ENCODE assay signal across 17 cellular contexts in genomic region chr11:60528934-60529333, GRCh38. TPM values are rescaled to one million over a fixed set of nuclear protein-coding genes. Genes with fewer than 3 reads are reported as not detected.
DNase-seq lines count a peak whose midpoint lies in the region; ATAC-seq and TF ChIP-seq lines count a peak whose summit lies in the region.
"Had no signal": no experiment of that assay in that cellular context is flagged by ENCODE, and none has a peak within 500 bp of the region (broad histone marks: within the 10 kb centered on the region; RNA-seq: fewer than 3 reads in every experiment).

No MANE protein-coding gene starts in this region.

- H3K36me3 ChIP-seq in mesendoderm (ENCODE audit: control insufficient read depth, insufficient read depth, low read length), result no peaks in the 10 kb centered on the region
- H3K36me3 ChIP-seq: gastrocnemius medialis had no signal

- DNase-seq in NB4 (ENCODE audit: low read depth), result peak; percentile 62
- peak; percentile 23 for DNase-seq in mesendoderm
- no peak for DNase-seq in NCI-H1417 (lab: John Stamatoyannopoulos, UW)
- no peak for DNase-seq in DMS79 treated with DMSO at 0.1 percent for 48 hours (lab: John Stamatoyannopoulos, UW)
- DNase-seq in D341Med (ENCODE audit: low spot score), result no peak
- no peak for DNase-seq in NCI-H345 (lab: John Stamatoyannopoulos, UW)
- DNase-seq: COR-L47; dorsolateral prefrontal cortex; gastrocnemius medialis; left cardiac atrium; NCI-H446 treated with DMSO at 0.1 percent for 48 hours; occipital lobe; stimulated activated CD4-positive, alpha-beta T cell treated with anti-CD3 and anti-CD28 coated beads, Interleukin-2, amount 100 ng/mL, for 24 hours had no signal

- H3K79me1 ChIP-seq in mesendoderm (ENCODE audit: low read length), result no peaks in the 10 kb centered on the region

- no peak for TF ChIP-seq CTCF in NB4 (IDR thresholded peaks at IDR 0.05; ENCODE audit: low read depth, low read length)

- no peak overlapping the region for H2BK5ac ChIP-seq in mesendoderm (ENCODE audit: low read length)

- ATAC-seq in GM18858 (IDR thresholded peaks at IDR 0.05; ENCODE audit: unreplicated experiment) (peak; percentile 91), HG02759 (IDR thresholded peaks at IDR 0.05; ENCODE audit: unreplicated experiment) (peak; percentile 67)
- ATAC-seq: gastrocnemius medialis, left cardiac atrium, SK-N-SH treated with all-trans-retinoic acid at 6 μM for 48 hours had no signal

- H3K9ac ChIP-seq in mesendoderm (ENCODE audit: low read length), result no peak overlapping the region

- H3K18ac ChIP-seq in mesendoderm (ENCODE audit: low read length), result no peak overlapping the region

- no CpG with 5 or more reads among the region's 1 CpG for WGBS in mesendoderm (ENCODE audit: extremely low coverage, insufficient coverage, low lambda C conversion rate)

- H4K5ac ChIP-seq in mesendoderm (ENCODE audit: low read length), result no peak overlapping the region

- no peak for TF ChIP-seq POLR2A in NB4 (IDR thresholded peaks at IDR 0.05; ENCODE audit: extremely low read depth, insufficient read length)

- no peak overlapping the region for H2AK5ac ChIP-seq in mesendoderm (ENCODE audit: low read length)

- H2BK120ac ChIP-seq in mesendoderm (ENCODE audit: low read depth, low read length), result no peak overlapping the region

- no peaks in the 10 kb centered on the region for H3K4me1 ChIP-seq in mesendoderm (ENCODE audit: control insufficient read depth, low read depth, low read length)
- H3K4me1 ChIP-seq: gastrocnemius medialis had no signal

- no peak overlapping the region for H3K23ac ChIP-seq in mesendoderm (ENCODE audit: low read length)

- H3K4me3 ChIP-seq in NB4 (ENCODE audit: low read depth, low read length) (no peak overlapping the region), mesendoderm (ENCODE audit: low read length) (no peak overlapping the region)
- H3K4me3 ChIP-seq: dorsolateral prefrontal cortex, gastrocnemius medialis had no signal

- no peak overlapping the region for H3K56ac ChIP-seq in mesendoderm (ENCODE audit: low read length)

- H4K8ac ChIP-seq in mesendoderm (ENCODE audit: low read depth, low read length), result no peak overlapping the region

- no peak overlapping the region for H3K4ac ChIP-seq in mesendoderm (ENCODE audit: low read depth, low read length)

- H3K27me3 ChIP-seq in mesendoderm (ENCODE audit: insufficient read depth, low read length, poor library complexity), result no peaks in the 10 kb centered on the region
- H3K27me3 ChIP-seq: gastrocnemius medialis had no signal

- H3K4me2 ChIP-seq in mesendoderm (ENCODE audit: low read length), result no peak overlapping the region

- H3K79me2 ChIP-seq in mesendoderm (ENCODE audit: control insufficient read depth, insufficient read depth, low read length), result no peaks in the 10 kb centered on the region

- H2BK15ac ChIP-seq in mesendoderm (replicated peaks; ENCODE audit: low read depth), result no peak overlapping the region

- no peak overlapping the region for H3K27ac ChIP-seq in mesendoderm (ENCODE audit: low read depth, low read length)
- H3K27ac ChIP-seq: dorsolateral prefrontal cortex, gastrocnemius medialis had no signal

RNA-seq across cellular contexts. Expression of gene MS4A13, which starts 13.7 kb away (rescaled TPM):
- not detected for polyA plus RNA-seq in mesendoderm (2013, experiment 1 of 2)
- not detected for polyA plus RNA-seq in mesendoderm (2013, experiment 2 of 2)
- polyA plus RNA-seq: adipose tissue had no signal

RNA-seq across cellular contexts. Expression of gene MS4A12, which starts 36.4 kb away (rescaled TPM):
- polyA plus RNA-seq in mesendoderm (2013, experiment 1 of 2), result 0.24 TPM
- 0.32 TPM for polyA plus RNA-seq in mesendoderm (2013, experiment 2 of 2)

Comparison
In these comparisons a context has a peak if more than half of its experiments do, and no peak if none do; other contexts are left out.
1. DNase-seq: peak in NB4 (single experiment) and mesendoderm (single experiment); none in NCI-H1417 (0 of 3), DMS79 treated with DMSO at 0.1 percent for 48 hours (single experiment), D341Med (single experiment) and NCI-H345 (single experiment).